ENCODE assay signal across 8 cellular contexts in genomic region chr2:111494288-111494980, GRCh38.
DNase-seq lines count a peak whose midpoint lies in the region; ATAC-seq and TF ChIP-seq lines count a peak whose summit lies in the region.
"Not testable (repeated sequence)": the region's sequence is repeated elsewhere in the genome, so short reads cannot be mapped to it uniquely, and the experiment has no call there.

No MANE protein-coding gene starts in this region.

- H3K27ac ChIP-seq in CD4-positive, alpha-beta T cell (ENCODE audit: low read depth, low read length), result not testable (repeated sequence)
- H3K27ac ChIP-seq in ascending aorta, result peak overlapping the region; percentile 73 to 86

- peak; percentile 20 for ATAC-seq in CD4-positive, alpha-beta T cell (ENCODE audit: poor library complexity)
- ATAC-seq in GM21619 (IDR thresholded peaks at IDR 0.05; ENCODE audit: unreplicated experiment), result peak; percentile 33
- peak; percentile 37 for ATAC-seq in HG03432 (IDR thresholded peaks at IDR 0.05; ENCODE audit: unreplicated experiment)
- ATAC-seq in T-cell (replicated peaks in 1 of 4), result peak; percentile 60 to 74 (median 64)
- ATAC-seq in mucosa of descending colon, result peak; percentile 58
- ATAC-seq in stimulated activated naive CD8-positive, alpha-beta T cell treated with anti-CD3 and anti-CD28 coated beads, Interleukin-15, Interleukin-2, amounts not matched to agents 100 U/mL and 50 U/mL, for 24 hours, result peak; percentile 37

- H3K4me3 ChIP-seq in ascending aorta, result peak overlapping the region; percentile 33 to 51
- peak overlapping the region; percentile 50 for H3K4me3 ChIP-seq in fibroblast of villous mesenchyme (ENCODE audit: low read depth, low read length)
- H3K4me3 ChIP-seq in mucosa of descending colon, result not testable (repeated sequence)

- not testable (repeated sequence) for DNase-seq in CD4-positive, alpha-beta T cell; ascending aorta (ENCODE audit: low spot score in 2 of 2); fibroblast of villous mesenchyme (ENCODE audit: low read depth); stimulated activated naive CD8-positive, alpha-beta T cell treated with anti-CD3 and anti-CD28 coated beads, Interleukin-15, Interleukin-2, amounts not matched to agents 100 U/mL and 50 U/mL, for 24 hours
- DNase-seq in T-cell, result peak in 17 of 34 experiments; percentile 2 to 28 (median 14)
- DNase-seq in mucosa of descending colon, result peak in 1 of 3 donors; percentile 50

- CTCF ChIA-PET in CD4-positive, alpha-beta T cell (lab: Charles Lee); T-cell (lab: Charles Lee): not testable (repeated sequence)

- intact Hi-C loops in CD4-positive, alpha-beta T cell (cut with DNase I, micrococcal nuclease); ascending aorta (cut with DNase I); mucosa of descending colon (cut with DNase I, micrococcal nuclease): not testable (repeated sequence)

- H3K9me3 ChIP-seq in CD4-positive, alpha-beta T cell (ENCODE audit: control insufficient read depth, low read length); ascending aorta; mucosa of descending colon: not testable (repeated sequence)

- not testable (repeated sequence) for TF ChIP-seq CTCF in CD4-positive, alpha-beta T cell (IDR thresholded peaks at IDR 0.05); ascending aorta (IDR thresholded peaks at IDR 0.05); fibroblast of villous mesenchyme (IDR thresholded peaks at IDR 0.05; ENCODE audit: insufficient read depth, low read depth, low read length); mucosa of descending colon (IDR thresholded peaks at IDR 0.05)

- not testable (repeated sequence) for H3K36me3 ChIP-seq in ascending aorta; mucosa of descending colon (ENCODE audit: low read depth)

- peaks cover 0 to 16% of the 10 kb centered on the region in 2 donors for H3K4me1 ChIP-seq in ascending aorta
- H3K4me1 ChIP-seq in mucosa of descending colon (ENCODE audit: low read depth), result not testable (repeated sequence)

- POLR2A ChIA-PET in CD4-positive, alpha-beta T cell (lab: Charles Lee); T-cell (lab: Charles Lee): not testable (repeated sequence)

- not testable (repeated sequence) for H3K27me3 ChIP-seq in CD4-positive, alpha-beta T cell (ENCODE audit: control insufficient read depth, insufficient read depth, low read length); ascending aorta

- H3K9me3 Mint-ChIP-seq in CD4-positive, alpha-beta T cell; T-cell: not testable (repeated sequence)

- H3K4me3 Mint-ChIP-seq in CD4-positive, alpha-beta T cell, result not testable (repeated sequence)
- peak overlapping the region in 2 of 3 donors; percentile 55 to 63 for H3K4me3 Mint-ChIP-seq in T-cell

- not testable (repeated sequence) for H3K27me3 Mint-ChIP-seq in CD4-positive, alpha-beta T cell; T-cell

- not testable (repeated sequence) for H3K27ac Mint-ChIP-seq in CD4-positive, alpha-beta T cell; T-cell

- not testable (repeated sequence) for H3K4me1 Mint-ChIP-seq in CD4-positive, alpha-beta T cell (ENCODE audit: low read depth)
- H3K4me1 Mint-ChIP-seq in T-cell, result peaks cover 0 to 17% (median 12%) of the 10 kb centered on the region in 3 donors

- not testable (repeated sequence) for H3K36me3 Mint-ChIP-seq in CD4-positive, alpha-beta T cell (ENCODE audit: low read depth); T-cell
